Comparison of ENCODE assay signal across 14 cellular contexts in the genomic region with DNA sequence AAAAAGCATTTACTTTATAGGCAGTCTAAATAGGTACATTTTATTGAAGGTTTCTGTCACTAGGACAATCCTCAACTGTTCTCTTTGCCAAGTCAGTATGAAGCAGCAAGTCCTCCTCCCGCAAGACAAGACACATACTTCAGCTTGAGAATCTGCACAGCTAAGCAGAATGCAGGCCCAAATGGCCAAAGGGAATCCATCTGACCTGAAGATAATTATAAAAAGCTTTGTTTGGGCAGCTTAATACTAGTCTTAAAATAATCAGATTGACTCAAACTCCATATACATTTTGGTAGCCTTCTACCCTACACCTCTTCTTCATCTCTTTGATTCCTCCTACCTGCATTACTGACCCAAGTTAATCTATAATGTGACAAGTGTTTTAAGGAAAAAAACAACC. TPM values are rescaled to one million over a fixed set of nuclear protein-coding genes. Genes with fewer than 3 reads are reported as not detected.
DNase-seq lines count a peak whose midpoint lies in the region; ATAC-seq and TF ChIP-seq lines count a peak whose summit lies in the region.
"Had no signal": no experiment of that assay in that cellular context is flagged by ENCODE, and none has a peak within 500 bp of the region (broad histone marks: within the 10 kb centered on the region; RNA-seq: fewer than 3 reads in every experiment).

No MANE protein-coding gene starts in this region.

- CTCF ChIA-PET in T-cell (lab: Charles Lee): interaction anchor here in 1 of 2 donors (1.5 kb wide), 1 partner anchor 9 kb away, joined by 4 read pairs; no protein-coding TSS in a partner anchor
- CTCF ChIA-PET in WTC11 (lab: Charles Lee): interaction anchor here (1.5 kb wide), 1 partner anchor 28 kb away, joined by 3 read pairs; no protein-coding TSS in a partner anchor

- H3K9me3 Mint-ChIP-seq in activated T-cell treated with anti-CD3 and anti-CD28 coated beads, Interleukin-2, amount 50 U/mL, for 24 hours: no peaks in the 10 kb centered on the region
- H3K9me3 Mint-ChIP-seq in T-cell (no peaks in the 10 kb centered on the region), immature natural killer cell (no peaks in the 10 kb centered on the region), WTC11 (no peaks in the 10 kb centered on the region)

- no peaks in the 10 kb centered on the region; the same call in 1 of the 2 replicates for H3K4me1 ChIP-seq in SJCRH30

- ATAC-seq in T-cell (replicated peaks in 1 of 4) (no peak), WTC11 (no peak), GM18520 (IDR thresholded peaks at IDR 0.05; ENCODE audit: unreplicated experiment) (no peak)
- ATAC-seq: body of pancreas, left cardiac atrium had no signal

- no peak for TF ChIP-seq CTCF in WTC11 (IDR thresholded peaks at IDR 0.05)

- peak overlapping the region; percentile 92 for H3K27ac ChIP-seq in substantia nigra (ENCODE audit: low read depth, low read length, poor library complexity, severe bottlenecking)
- H3K27ac ChIP-seq in SJCRH30: no peak overlapping the region
- H3K27ac ChIP-seq: body of pancreas, thyroid gland had no signal

- no peaks in the 10 kb centered on the region for H3K9me3 ChIP-seq in SJCRH30 (replicated peaks)
- H3K9me3 ChIP-seq: body of pancreas, thyroid gland had no signal

- peak overlapping the region; percentile 37 for H3K4me3 Mint-ChIP-seq in activated T-cell treated with anti-CD3 and anti-CD28 coated beads, Interleukin-2, amount 50 U/mL, for 24 hours
- H3K4me3 Mint-ChIP-seq in T-cell (peak overlapping the region; percentile 42 to 99 (median 66)), immature natural killer cell (peak overlapping the region; percentile 2 to 61 (median 19)), WTC11 (no peak overlapping the region)

- DNase-seq in activated T-cell treated with anti-CD3 and anti-CD28 coated beads, Interleukin-2, amount 50 U/mL, for 24 hours: no peak
- no peak for DNase-seq in activated T-cell treated with anti-CD3 and anti-CD28 coated beads, Interleukin-2, amount 50 U/mL, for 48 hours
- DNase-seq in T-cell (no peak), immature natural killer cell (no peak), substantia nigra (lab: John Stamatoyannopoulos, UW) (peak in 1 of 49 donors; percentile 13), SJCRH30 (no peak), WTC11 (ENCODE audit: low spot score) (no peak)
- DNase-seq: activated CD4-positive, alpha-beta T cell treated with anti-CD3 and anti-CD28 coated beads for 48 hours; body of pancreas; left cardiac atrium; NCI-H2029; NCI-H748 treated with DMSO at 0.1 percent for 48 hours; thyroid gland had no signal

- H3K4me3 ChIP-seq in SJCRH30: no peak overlapping the region
- H3K4me3 ChIP-seq: body of pancreas, thyroid gland had no signal

- H3K27me3 Mint-ChIP-seq in activated T-cell treated with anti-CD3 and anti-CD28 coated beads, Interleukin-2, amount 50 U/mL, for 24 hours: no peaks in the 10 kb centered on the region
- H3K27me3 Mint-ChIP-seq in T-cell (no peaks in the 10 kb centered on the region), immature natural killer cell (ENCODE audit: low read depth in 3 of 3) (peaks cover 0 to 5% (median 0%) of the 10 kb centered on the region in 3 donors), WTC11 (ENCODE audit: low read depth) (no peaks in the 10 kb centered on the region)

- no peaks in the 10 kb centered on the region for H3K27me3 ChIP-seq in SJCRH30
- H3K27me3 ChIP-seq: body of pancreas, thyroid gland had no signal

- H3K4me1 Mint-ChIP-seq in activated T-cell treated with anti-CD3 and anti-CD28 coated beads, Interleukin-2, amount 50 U/mL, for 24 hours (ENCODE audit: low read depth): peaks cover 59% of the 10 kb centered on the region
- H3K4me1 Mint-ChIP-seq in T-cell (peaks cover 66 to 70% (median 69%) of the 10 kb centered on the region in 3 donors), immature natural killer cell (peaks cover 36 to 55% of the 10 kb centered on the region in 2 donors), WTC11 (peaks cover 19% of the 10 kb centered on the region)

- peaks cover 56% of the 10 kb centered on the region for H3K36me3 Mint-ChIP-seq in activated T-cell treated with anti-CD3 and anti-CD28 coated beads, Interleukin-2, amount 50 U/mL, for 24 hours (ENCODE audit: low read depth)
- peaks cover 32% of the 10 kb centered on the region for H3K36me3 Mint-ChIP-seq in T-cell
- peaks cover 5 to 27% (median 12%) of the 10 kb centered on the region in 3 donors for H3K36me3 Mint-ChIP-seq in immature natural killer cell
- H3K36me3 Mint-ChIP-seq in WTC11: peaks cover 27% of the 10 kb centered on the region

- POLR2A ChIA-PET in T-cell (lab: Charles Lee) (no interaction called here), WTC11 (lab: Charles Lee) (interaction anchor here (1.4 kb wide), 1 partner anchor 110 kb away, joined by 3 read pairs; no protein-coding TSS in a partner anchor)

- H3K36me3 ChIP-seq in SJCRH30: peaks cover 15% of the 10 kb centered on the region

- H3K27ac Mint-ChIP-seq in activated T-cell treated with anti-CD3 and anti-CD28 coated beads, Interleukin-2, amount 50 U/mL, for 24 hours: peak overlapping the region; percentile 29
- peak overlapping the region; percentile 64 to 69 for H3K27ac Mint-ChIP-seq in T-cell
- peak overlapping the region; percentile 14 to 93 (median 66) for H3K27ac Mint-ChIP-seq in immature natural killer cell
- no peak overlapping the region for H3K27ac Mint-ChIP-seq in WTC11

TF ChIP-seq in WTC11, 78 proteins besides CTCF, POLR2A, EP300 and RAD21 (continues in another document):
- TF ChIP-seq, protein P1, sequence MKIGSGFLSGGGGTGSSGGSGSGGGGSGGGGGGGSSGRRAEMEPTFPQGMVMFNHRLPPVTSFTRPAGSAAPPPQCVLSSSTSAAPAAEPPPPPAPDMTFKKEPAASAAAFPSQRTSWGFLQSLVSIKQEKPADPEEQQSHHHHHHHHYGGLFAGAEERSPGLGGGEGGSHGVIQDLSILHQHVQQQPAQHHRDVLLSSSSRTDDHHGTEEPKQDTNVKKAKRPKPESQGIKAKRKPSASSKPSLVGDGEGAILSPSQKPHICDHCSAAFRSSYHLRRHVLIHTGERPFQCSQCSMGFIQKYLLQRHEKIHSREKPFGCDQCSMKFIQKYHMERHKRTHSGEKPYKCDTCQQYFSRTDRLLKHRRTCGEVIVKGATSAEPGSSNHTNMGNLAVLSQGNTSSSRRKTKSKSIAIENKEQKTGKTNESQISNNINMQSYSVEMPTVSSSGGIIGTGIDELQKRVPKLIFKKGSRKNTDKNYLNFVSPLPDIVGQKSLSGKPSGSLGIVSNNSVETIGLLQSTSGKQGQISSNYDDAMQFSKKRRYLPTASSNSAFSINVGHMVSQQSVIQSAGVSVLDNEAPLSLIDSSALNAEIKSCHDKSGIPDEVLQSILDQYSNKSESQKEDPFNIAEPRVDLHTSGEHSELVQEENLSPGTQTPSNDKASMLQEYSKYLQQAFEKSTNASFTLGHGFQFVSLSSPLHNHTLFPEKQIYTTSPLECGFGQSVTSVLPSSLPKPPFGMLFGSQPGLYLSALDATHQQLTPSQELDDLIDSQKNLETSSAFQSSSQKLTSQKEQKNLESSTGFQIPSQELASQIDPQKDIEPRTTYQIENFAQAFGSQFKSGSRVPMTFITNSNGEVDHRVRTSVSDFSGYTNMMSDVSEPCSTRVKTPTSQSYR (CRISPR knock-in tag; IDR thresholded peaks at IDR 0.05): no peak
- TF ChIP-seq, protein P2, sequence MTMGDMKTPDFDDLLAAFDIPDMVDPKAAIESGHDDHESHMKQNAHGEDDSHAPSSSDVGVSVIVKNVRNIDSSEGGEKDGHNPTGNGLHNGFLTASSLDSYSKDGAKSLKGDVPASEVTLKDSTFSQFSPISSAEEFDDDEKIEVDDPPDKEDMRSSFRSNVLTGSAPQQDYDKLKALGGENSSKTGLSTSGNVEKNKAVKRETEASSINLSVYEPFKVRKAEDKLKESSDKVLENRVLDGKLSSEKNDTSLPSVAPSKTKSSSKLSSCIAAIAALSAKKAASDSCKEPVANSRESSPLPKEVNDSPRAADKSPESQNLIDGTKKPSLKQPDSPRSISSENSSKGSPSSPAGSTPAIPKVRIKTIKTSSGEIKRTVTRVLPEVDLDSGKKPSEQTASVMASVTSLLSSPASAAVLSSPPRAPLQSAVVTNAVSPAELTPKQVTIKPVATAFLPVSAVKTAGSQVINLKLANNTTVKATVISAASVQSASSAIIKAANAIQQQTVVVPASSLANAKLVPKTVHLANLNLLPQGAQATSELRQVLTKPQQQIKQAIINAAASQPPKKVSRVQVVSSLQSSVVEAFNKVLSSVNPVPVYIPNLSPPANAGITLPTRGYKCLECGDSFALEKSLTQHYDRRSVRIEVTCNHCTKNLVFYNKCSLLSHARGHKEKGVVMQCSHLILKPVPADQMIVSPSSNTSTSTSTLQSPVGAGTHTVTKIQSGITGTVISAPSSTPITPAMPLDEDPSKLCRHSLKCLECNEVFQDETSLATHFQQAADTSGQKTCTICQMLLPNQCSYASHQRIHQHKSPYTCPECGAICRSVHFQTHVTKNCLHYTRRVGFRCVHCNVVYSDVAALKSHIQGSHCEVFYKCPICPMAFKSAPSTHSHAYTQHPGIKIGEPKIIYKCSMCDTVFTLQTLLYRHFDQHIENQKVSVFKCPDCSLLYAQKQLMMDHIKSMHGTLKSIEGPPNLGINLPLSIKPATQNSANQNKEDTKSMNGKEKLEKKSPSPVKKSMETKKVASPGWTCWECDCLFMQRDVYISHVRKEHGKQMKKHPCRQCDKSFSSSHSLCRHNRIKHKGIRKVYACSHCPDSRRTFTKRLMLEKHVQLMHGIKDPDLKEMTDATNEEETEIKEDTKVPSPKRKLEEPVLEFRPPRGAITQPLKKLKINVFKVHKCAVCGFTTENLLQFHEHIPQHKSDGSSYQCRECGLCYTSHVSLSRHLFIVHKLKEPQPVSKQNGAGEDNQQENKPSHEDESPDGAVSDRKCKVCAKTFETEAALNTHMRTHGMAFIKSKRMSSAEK (CRISPR knock-in tag; IDR thresholded peaks at IDR 0.05; ENCODE audit: borderline replicate concordance): no peak
- TF ChIP-seq, protein P3, sequence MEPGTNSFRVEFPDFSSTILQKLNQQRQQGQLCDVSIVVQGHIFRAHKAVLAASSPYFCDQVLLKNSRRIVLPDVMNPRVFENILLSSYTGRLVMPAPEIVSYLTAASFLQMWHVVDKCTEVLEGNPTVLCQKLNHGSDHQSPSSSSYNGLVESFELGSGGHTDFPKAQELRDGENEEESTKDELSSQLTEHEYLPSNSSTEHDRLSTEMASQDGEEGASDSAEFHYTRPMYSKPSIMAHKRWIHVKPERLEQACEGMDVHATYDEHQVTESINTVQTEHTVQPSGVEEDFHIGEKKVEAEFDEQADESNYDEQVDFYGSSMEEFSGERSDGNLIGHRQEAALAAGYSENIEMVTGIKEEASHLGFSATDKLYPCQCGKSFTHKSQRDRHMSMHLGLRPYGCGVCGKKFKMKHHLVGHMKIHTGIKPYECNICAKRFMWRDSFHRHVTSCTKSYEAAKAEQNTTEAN (CRISPR knock-in tag; IDR thresholded peaks at IDR 0.05): no peak

RNA-seq across cellular contexts. Expression of a gene that starts 1.8 kb away (rescaled TPM):
- total RNA-seq in T-cell: 10 to 100 TPM; 25.5 to 30.1 (median 27.9) TPM
- 10 to 100 TPM; 20.4 to 28.7 (median 26.6) TPM for polyA plus RNA-seq in immature natural killer cell
- total RNA-seq in SJCRH30 (2014; rRNA removed; shearing (Covaris generic)): 38.2 and 42.9 TPM in 2 replicates
- total RNA-seq in WTC11 (2021): 35.9 to 54.0 TPM (median 52.0 TPM) in 3 replicates
